Comparison of ENCODE assay signal across 18 cellular contexts in genomic region chr4:158771776-158772175, GRCh38. TPM values are rescaled to one million over a fixed set of nuclear protein-coding genes. Genes with fewer than 3 reads are reported as not detected.
A peak's percentile ranks its signal among the peaks of the same experiment; 100 is the strongest.
DNase-seq lines count a peak whose midpoint lies in the region; ATAC-seq and TF ChIP-seq lines count a peak whose summit lies in the region.
"Had no signal": no experiment of that assay in that cellular context is flagged by ENCODE, and none has a peak within 500 bp of the region (broad histone marks: within the 10 kb centered on the region; RNA-seq: fewer than 3 reads in every experiment).

No MANE protein-coding gene starts in this region.

- TF ChIP-seq EP300 in gastroesophageal sphincter (IDR thresholded peaks at IDR 0.05): no peak

- peak overlapping the region; percentile 72 for H3K4me3 Mint-ChIP-seq in CD4-positive, alpha-beta T cell
- H3K4me3 Mint-ChIP-seq: activated CD8-positive, alpha-beta T cell treated with anti-CD3 and anti-CD28 coated beads, Interleukin-2, amount 10 ng/mL, durations not matched to agents 7 days and 5 days had no signal

- H3K9me3 Mint-ChIP-seq in CD4-positive, alpha-beta T cell: no peaks in the 10 kb centered on the region

- WGBS in gastroesophageal sphincter (ENCODE audit: low coverage in 1 of 2), 2 donors: 40 to 45% methylated on average over 2 of the region's 2 CpGs

- H3K36me3 ChIP-seq in Panc1 (ENCODE audit: control insufficient read depth, insufficient read depth, low read length) (no peaks in the 10 kb centered on the region; the same call in 1 of the 2 replicates), gastroesophageal sphincter (no peaks in the 10 kb centered on the region)

- peak overlapping the region; percentile 56 for H3K27ac Mint-ChIP-seq in CD4-positive, alpha-beta T cell
- H3K27ac Mint-ChIP-seq: activated CD8-positive, alpha-beta T cell treated with anti-CD3 and anti-CD28 coated beads, Interleukin-2, amount 10 ng/mL, durations not matched to agents 7 days and 5 days had no signal

- no peaks in the 10 kb centered on the region for H3K9me3 ChIP-seq in CD4-positive, alpha-beta T cell (ENCODE audit: control insufficient read depth, low read length)
- no peaks in the 10 kb centered on the region for H3K9me3 ChIP-seq in Panc1 (ENCODE audit: control insufficient read depth, insufficient read depth, low read depth, low read length)
- H3K9me3 ChIP-seq in gastroesophageal sphincter: no peaks in the 10 kb centered on the region

- H3K27ac ChIP-seq in CD4-positive, alpha-beta T cell (ENCODE audit: low read depth, low read length): no peak overlapping the region
- H3K27ac ChIP-seq in Panc1 (ENCODE audit: low read length) (peak overlapping the region; percentile 23; the same call in 1 of the 2 replicates), gastroesophageal sphincter (peak overlapping the region in 3 of 4 donors; percentile 4 to 64 (median 59))

- no peak for TF ChIP-seq CTCF in CD4-positive, alpha-beta T cell (IDR thresholded peaks at IDR 0.05)
- no peak for TF ChIP-seq CTCF in Panc1 (IDR thresholded peaks at IDR 0.05)
- TF ChIP-seq CTCF in gastroesophageal sphincter (IDR thresholded peaks at IDR 0.05): no peak

- peaks cover 34% of the 10 kb centered on the region for H3K4me1 ChIP-seq in Panc1 (ENCODE audit: control insufficient read depth, insufficient read depth, low read length)
- H3K4me1 ChIP-seq in gastroesophageal sphincter: peaks cover 17 to 89% (median 25%) of the 10 kb centered on the region in 3 donors

- no TSS peak for BruUV-seq in Panc1 (replicated peaks; lab: Mats Ljungman, UMichigan)

- intact Hi-C loops in CD4-positive, alpha-beta T cell (cut with DNase I, micrococcal nuclease): loop anchor here in 1 of 2 experiments (2.0 to 5.0 kb wide), 2 partner anchors 101 to 331 kb away; partner anchors contain the start of genes C4orf46 and RAPGEF2
- intact Hi-C loops in Panc1 (cut with micrococcal nuclease; ENCODE audit: unreplicated experiment): loop anchor here (10.0 kb wide), 1 partner anchor 83 kb away; no protein-coding TSS in a partner anchor

- H3K27me3 Mint-ChIP-seq in CD4-positive, alpha-beta T cell: no peaks in the 10 kb centered on the region

- no peak for TF ChIP-seq POLR2A in gastroesophageal sphincter (IDR thresholded peaks at IDR 0.05)

- no peaks in the 10 kb centered on the region for H3K27me3 ChIP-seq in CD4-positive, alpha-beta T cell (ENCODE audit: control insufficient read depth, insufficient read depth, low read length)
- H3K27me3 ChIP-seq in Panc1 (ENCODE audit: control insufficient read depth, insufficient read depth, low read length): no peaks in the 10 kb centered on the region
- no peaks in the 10 kb centered on the region for H3K27me3 ChIP-seq in gastroesophageal sphincter

- CTCF ChIA-PET in CD4-positive, alpha-beta T cell (lab: Charles Lee): no interaction called here
- CTCF ChIA-PET in Panc1 (lab: Charles Lee): no interaction called here

- DNase-seq in CD4-positive, alpha-beta T cell: no peak
- DNase-seq in Panc1 (ENCODE audit: low read depth, low spot score): no peak
- peak; percentile 44 for DNase-seq in pons (ENCODE audit: low spot score)
- DNase-seq in SKM-1 treated with dmso at 0.1 percent for 144 hours (lab: John Stamatoyannopoulos, UW; ENCODE audit: unreplicated experiment): no peak
- DNase-seq in effector CD4-positive, alpha-beta T cell: no peak
- DNase-seq in H4 (ENCODE audit: low spot score): no peak
- DNase-seq: activated CD8-positive, alpha-beta T cell treated with anti-CD3 and anti-CD28 coated beads, Interleukin-2, amount 10 ng/mL, durations not matched to agents 7 days and 5 days; activated gamma-delta T cell treated with Interleukin-2 at 50 U/mL for 16 hours; GF-D8; islet precursor cell; NCI-H187 treated with DMSO at 0.1 percent for 48 hours; NCI-H510A treated with DMSO at 0.1 percent for 48 hours; retina; stimulated activated CD4-positive, alpha-beta T cell treated with anti-CD3 and anti-CD28 coated beads, Interleukin-2, amount 100 ng/mL, for 48 hours; stimulated activated CD8-positive, alpha-beta memory T cell treated with anti-CD3 and anti-CD28 coated beads, Interleukin-4, amount 100 ng/mL, for 48 hours had no signal

- peaks cover 4% of the 10 kb centered on the region for H3K36me3 Mint-ChIP-seq in CD4-positive, alpha-beta T cell (ENCODE audit: low read depth)

- H3K4me3 ChIP-seq in Panc1 (ENCODE audit: low read depth in 2 of 2, low read length in 2 of 2) (no peak overlapping the region), gastroesophageal sphincter (no peak overlapping the region)

- H3K4me1 Mint-ChIP-seq in CD4-positive, alpha-beta T cell (ENCODE audit: low read depth): peaks cover 51% of the 10 kb centered on the region

- in situ Hi-C loops in Panc1 (cut with HindIII; ENCODE audit: low pct_unique_long_range_greater_than_20kb, low sequenced_read_pairs): no loop called here

- POLR2A ChIA-PET in CD4-positive, alpha-beta T cell (lab: Charles Lee): no interaction called here
- POLR2A ChIA-PET in Panc1 (lab: Charles Lee): no interaction called here

- ATAC-seq in CD4-positive, alpha-beta T cell (ENCODE audit: poor library complexity): no peak
- no peak for ATAC-seq in Panc1
- no peak for ATAC-seq in gastroesophageal sphincter
- ATAC-seq in HG02623 (IDR thresholded peaks at IDR 0.05; ENCODE audit: unreplicated experiment): no peak
- ATAC-seq: activated CD8-positive, alpha-beta T cell treated with anti-CD3 and anti-CD28 coated beads, Interleukin-2, amount 10 ng/mL, durations not matched to agents 7 days and 5 days; SK-N-SH treated with all-trans-retinoic acid at 6 μM for 48 hours had no signal

RNA-seq across cellular contexts. Expression of gene FNIP2, which starts 3.0 kb away (rescaled TPM):
- total RNA-seq in CD4-positive, alpha-beta T cell: 1 to 10 TPM; 7.5 to 7.7 TPM
- total RNA-seq in Panc1 (2021; ENCODE audit: unreplicated experiment) (17.7 TPM), gastroesophageal sphincter (100 to 1,000 TPM in 1 of 4 donors, 10 to 100 TPM in 3; 53.0 to 135 (median 70.5) TPM)
- polyA plus RNA-seq in Panc1 (2012; ENCODE audit: insufficient read length): 6.1 TPM
- 5.2 and 5.7 TPM in 2 replicates for total RNA-seq in H4 (2014; rRNA removed; shearing (Covaris generic))

RNA-seq across cellular contexts. Expression of gene PPID, which starts 48.6 kb away (rescaled TPM):
- 10 to 100 TPM; 10.7 to 10.8 TPM for total RNA-seq in CD4-positive, alpha-beta T cell
- 23.3 TPM for total RNA-seq in Panc1 (2021; ENCODE audit: unreplicated experiment)
- 17.8 TPM for polyA plus RNA-seq in Panc1 (2012; ENCODE audit: insufficient read length)
- total RNA-seq in gastroesophageal sphincter: 10 to 100 TPM; 22.2 to 27.6 (median 25.7) TPM
- total RNA-seq in H4 (2014; rRNA removed; shearing (Covaris generic)): 39.7 and 41.6 TPM in 2 replicates
